Comparison of ENCODE assay signal across 9 cellular contexts in the genomic region with DNA sequence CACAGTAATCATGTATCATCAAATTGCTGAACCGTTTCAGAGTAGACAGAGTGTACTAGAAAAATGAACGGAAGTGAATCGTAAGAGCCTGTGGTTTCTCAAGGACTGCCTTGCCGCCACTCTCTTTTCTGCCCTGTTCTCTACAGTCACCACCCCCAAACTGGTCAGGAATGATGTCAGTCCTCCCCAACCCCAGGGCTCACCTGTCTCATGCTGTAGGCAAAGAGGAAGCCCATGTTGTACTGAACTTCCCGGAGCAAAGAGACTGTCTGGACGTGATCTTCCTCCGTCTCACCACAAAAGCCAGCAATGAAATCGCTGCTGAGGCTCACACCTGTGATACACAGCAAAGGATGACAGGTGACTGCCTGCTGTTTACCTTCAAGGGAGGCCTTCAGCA. TPM values are rescaled to one million over a fixed set of nuclear protein-coding genes. Genes with fewer than 3 reads are reported as not detected.
DNase-seq lines count a peak whose midpoint lies in the region; ATAC-seq, FAIRE-seq and TF ChIP-seq lines count a peak whose summit lies in the region.
"Had no signal": no experiment of that assay in that cellular context is flagged by ENCODE, and none has a peak within 500 bp of the region (broad histone marks: within the 10 kb centered on the region; RNA-seq: fewer than 3 reads in every experiment).

No MANE protein-coding gene starts in this region.

- H3K4me1 Mint-ChIP-seq in IgD-negative memory B cell, result peaks cover 11 to 26% (median 21%) of the 10 kb centered on the region in 3 donors

- no peaks in the 10 kb centered on the region for H3K9me3 Mint-ChIP-seq in IgD-negative memory B cell

- H3K4me3 ChIP-seq in epithelial cell of proximal tubule (ENCODE audit: low read depth, low read length), result peak overlapping the region; percentile 16

- FAIRE-seq in GM19239 (lab: Jason Lieb, UNC), result no peak
- no peak for FAIRE-seq in D721Med (lab: Jason Lieb, UNC)

- H3K36me3 Mint-ChIP-seq in IgD-negative memory B cell, result peaks cover 5% of the 10 kb centered on the region

- no peak for ATAC-seq in HG02870 (IDR thresholded peaks at IDR 0.05; ENCODE audit: unreplicated experiment)

- peak overlapping the region in 3 of 4 donors; percentile 21 to 74 (median 72) for H3K4me3 Mint-ChIP-seq in IgD-negative memory B cell

- no peaks in the 10 kb centered on the region for H3K27me3 Mint-ChIP-seq in IgD-negative memory B cell

- peak overlapping the region; percentile 87 to 97 (median 95) for H3K27ac Mint-ChIP-seq in IgD-negative memory B cell

- peak; percentile 56 to 65 for DNase-seq in activated CD4-positive, alpha-beta T cell treated with anti-CD3 and anti-CD28 coated beads for 4 hours
- DNase-seq in epithelial cell of proximal tubule (ENCODE audit: low read depth) (no peak), GM19239 (ENCODE audit: insufficient read length, low spot score) (no peak), SIG-M5 treated with dmso at 0.1 percent for 504 hours (lab: John Stamatoyannopoulos, UW; ENCODE audit: unreplicated experiment) (no peak), D721Med (ENCODE audit: insufficient read length, low spot score) (no peak)
- DNase-seq in stimulated activated CD8-positive, alpha-beta memory T cell treated with anti-CD3 and anti-CD28 coated beads, Interleukin-4, amount 100 ng/mL, for 1 hour (ENCODE audit: low read depth in 2 of 2, low spot score in 1 of 2), result peak; percentile 5 to 21
- DNase-seq: mammary epithelial cell had no signal

- TF ChIP-seq CTCF in epithelial cell of proximal tubule (conservative IDR thresholded peaks at IDR 0.05; ENCODE audit: low read depth, low read length) (no peak), D721Med (IDR thresholded peaks at IDR 0.05; ENCODE audit: insufficient read depth, missing control alignments) (no peak)

RNA-seq across cellular contexts. Expression of a gene that starts 31.0 kb away (rescaled TPM):
- 29.0 TPM for polyA plus RNA-seq in IgD-negative memory B cell
- 28.8 and 42.1 TPM in 2 replicates for total RNA-seq in epithelial cell of proximal tubule

Comparison
In these comparisons a context has a peak if more than half of its experiments do, and no peak if none do; other contexts are left out.
1. DNase-seq: peak in activated CD4-positive, alpha-beta T cell treated with anti-CD3 and anti-CD28 coated beads for 4 hours (2 of 2) and stimulated activated CD8-positive, alpha-beta memory T cell treated with anti-CD3 and anti-CD28 coated beads, Interleukin-4, amount 100 ng/mL, for 1 hour (2 of 2); none in epithelial cell of proximal tubule (single experiment), GM19239 (single experiment), SIG-M5 treated with dmso at 0.1 percent for 504 hours (single experiment) and D721Med (single experiment).